ENCODE assay signal across 28 cellular contexts in genomic region chr2:118588826-118589225, GRCh38.
"Had no signal": no experiment of that assay in that cellular context is flagged by ENCODE, and none has a peak within 500 bp of the region (broad histone marks: within the 10 kb centered on the region; RNA-seq: fewer than 3 reads in every experiment).

No MANE protein-coding gene starts in this region.

- H3K4me3 Mint-ChIP-seq: natural killer cell treated with Interleukin-12 subunit alpha and Interleukin-12 subunit beta and Interleukin-15 and Interleukin-18, amount 100 ng/mL, for 72 hours; nephron progenitor cell; neural crest cell; stimulated activated effector memory CD8-positive, alpha-beta T cell treated with anti-CD3 and anti-CD28 coated beads, Interleukin-12 subunit alpha, Interleukin-12 subunit beta, amount 100 ng/mL, for 72 hours; stimulated activated naive B cell treated with anti-CD40 and anti-IgM and Interleukin-4, amounts not matched to agents 10 μg/mL and 1 μg/mL and 100 μg/mL, for 72 hours; stimulated activated naive CD8-positive, alpha-beta T cell treated with anti-CD3 and anti-CD28 coated beads, Interleukin-15, Interleukin-2, amounts not matched to agents 100 ng/mL and 50 ng/mL, for 24 hours had no signal

- H3K4me3 ChIP-seq: ovary, psoas muscle, right lobe of liver, sigmoid colon, stomach, thoracic aorta, thyroid gland, tibial nerve, upper lobe of left lung, vagina had no signal

- ATAC-seq: natural killer cell treated with Interleukin-12 subunit alpha and Interleukin-12 subunit beta and Interleukin-15 and Interleukin-18, amount 100 ng/mL, for 72 hours; psoas muscle; right cardiac atrium; right lobe of liver; stimulated activated effector memory CD8-positive, alpha-beta T cell treated with anti-CD3 and anti-CD28 coated beads, Interleukin-12 subunit alpha, Interleukin-12 subunit beta, amount 100 ng/mL, for 72 hours; stimulated activated naive B cell treated with anti-CD40 and anti-IgM and Interleukin-4, amounts not matched to agents 10 μg/mL and 1 μg/mL and 100 μg/mL, for 72 hours had no signal

- DNase-seq: nephron progenitor cell; occipital lobe; ovary; posterior cingulate gyrus; psoas muscle; right cardiac atrium; right lobe of liver; sigmoid colon; small intestine; stimulated activated CD4-positive, alpha-beta T cell treated with anti-CD3 and anti-CD28 coated beads, Interleukin-15, amount 100 ng/mL, for 24 hours; stimulated activated CD4-positive, alpha-beta T cell treated with anti-CD3 and anti-CD28 coated beads, Interleukin-2, amount 100 ng/mL, for 24 hours; stimulated activated CD4-positive, alpha-beta T cell treated with anti-CD3 and anti-CD28 coated beads, Interleukin-2, amount 100 ng/mL, for 48 hours; stimulated activated CD4-positive, alpha-beta T cell treated with anti-CD3 and anti-CD28 coated beads, Interleukin-4, amount 100 ng/mL, for 24 hours; stimulated activated naive B cell treated with anti-CD40 and anti-IgM and Interleukin-4, amounts not matched to agents 10 μg/mL and 1 μg/mL and 100 μg/mL, for 72 hours; stimulated activated naive CD4-positive, alpha-beta T cell treated with Interleukin-2 at 50 U/mL for 16 hours; stomach; thyroid gland; trophoblast cell; upper lobe of left lung had no signal

- H3K36me3 ChIP-seq: ovary, right lobe of liver, sigmoid colon, stomach, thoracic aorta, thyroid gland, tibial nerve, upper lobe of left lung, vagina had no signal

- H3K9me3 Mint-ChIP-seq: neural crest cell; stimulated activated naive B cell treated with anti-CD40 and anti-IgM and Interleukin-4, amounts not matched to agents 10 μg/mL and 1 μg/mL and 100 μg/mL, for 72 hours; stimulated activated naive CD8-positive, alpha-beta T cell treated with anti-CD3 and anti-CD28 coated beads, Interleukin-15, Interleukin-2, amounts not matched to agents 100 ng/mL and 50 ng/mL, for 24 hours had no signal

- H3K9me3 ChIP-seq: ovary, psoas muscle, right lobe of liver, sigmoid colon, stomach, thoracic aorta, thyroid gland, tibial nerve, upper lobe of left lung, vagina had no signal

- H2AFZ ChIP-seq: parathyroid adenoma had no signal

- H3K4me1 ChIP-seq: parathyroid adenoma, psoas muscle, right lobe of liver, sigmoid colon, stomach, thyroid gland, tibial nerve, upper lobe of left lung, vagina had no signal

- H3K27me3 ChIP-seq: ovary, right lobe of liver, sigmoid colon, stomach, thyroid gland, tibial nerve, upper lobe of left lung, vagina had no signal

- H3K27ac Mint-ChIP-seq: natural killer cell treated with Interleukin-12 subunit alpha and Interleukin-12 subunit beta and Interleukin-15 and Interleukin-18, amount 100 ng/mL, for 72 hours; nephron progenitor cell; progenitor cell of endocrine pancreas; stimulated activated effector memory CD8-positive, alpha-beta T cell treated with anti-CD3 and anti-CD28 coated beads, Interleukin-12 subunit alpha, Interleukin-12 subunit beta, amount 100 ng/mL, for 72 hours; stimulated activated naive B cell treated with anti-CD40 and anti-IgM and Interleukin-4, amounts not matched to agents 10 μg/mL and 1 μg/mL and 100 μg/mL, for 72 hours; stimulated activated naive CD8-positive, alpha-beta T cell treated with anti-CD3 and anti-CD28 coated beads, Interleukin-15, Interleukin-2, amounts not matched to agents 100 ng/mL and 50 ng/mL, for 24 hours had no signal

- H3K9ac ChIP-seq: parathyroid adenoma had no signal

- H3K27ac ChIP-seq: ovary, parathyroid adenoma, psoas muscle, right lobe of liver, sigmoid colon, stomach, thoracic aorta, thyroid gland, tibial nerve, upper lobe of left lung, vagina had no signal

- H3K4me1 Mint-ChIP-seq: neural crest cell; stimulated activated effector memory CD8-positive, alpha-beta T cell treated with anti-CD3 and anti-CD28 coated beads, Interleukin-12 subunit alpha, Interleukin-12 subunit beta, amount 100 ng/mL, for 72 hours; stimulated activated naive B cell treated with anti-CD40 and anti-IgM and Interleukin-4, amounts not matched to agents 10 μg/mL and 1 μg/mL and 100 μg/mL, for 72 hours had no signal

- H3K36me3 Mint-ChIP-seq: natural killer cell treated with Interleukin-12 subunit alpha and Interleukin-12 subunit beta and Interleukin-15 and Interleukin-18, amount 100 ng/mL, for 72 hours; stimulated activated effector memory CD8-positive, alpha-beta T cell treated with anti-CD3 and anti-CD28 coated beads, Interleukin-12 subunit alpha, Interleukin-12 subunit beta, amount 100 ng/mL, for 72 hours; stimulated activated naive B cell treated with anti-CD40 and anti-IgM and Interleukin-4, amounts not matched to agents 10 μg/mL and 1 μg/mL and 100 μg/mL, for 72 hours had no signal

- H3K79me2 ChIP-seq: parathyroid adenoma had no signal
